ENCODE assay signal across 6 cellular contexts in genomic region chr19:45499196-45500180, GRCh38. TPM values are rescaled to one million over a fixed set of nuclear protein-coding genes. Genes with fewer than 3 reads are reported as not detected.
DNase-seq lines count a peak whose midpoint lies in the region; ATAC-seq lines count a peak whose summit lies in the region.

No MANE protein-coding gene starts in this region.

- DNase-seq in DMS79 treated with DMSO at 0.1 percent for 48 hours (lab: John Stamatoyannopoulos, UW) (peak; percentile 2), DMS79 (lab: John Stamatoyannopoulos, UW) (no peak), left lobe of liver (ENCODE audit: low spot score) (peak; percentile 80), 8988T (no peak)
- peak; percentile 88 to 89 for DNase-seq in activated T-cell treated with anti-CD3 and anti-CD28 coated beads, Interleukin-2, amount 50 U/mL, for 48 hours

- ATAC-seq in left lobe of liver, result peak; percentile 70
- ATAC-seq in GM21447 (IDR thresholded peaks at IDR 0.05; ENCODE audit: unreplicated experiment), result no peak

RNA-seq across cellular contexts. Expression of gene PPM1N, which starts 1.2 kb away (rescaled TPM):
- 0.86 TPM for total RNA-seq in left lobe of liver

RNA-seq across cellular contexts. Expression of gene RTN2, which starts 2.6 kb away (rescaled TPM):
- 3.0 TPM for total RNA-seq in left lobe of liver

RNA-seq across cellular contexts. Expression of gene VASP, which starts 7.8 kb away (rescaled TPM):
- 21.7 TPM for total RNA-seq in left lobe of liver

RNA-seq across cellular contexts. Expression of gene FOSB, which starts 31.7 kb away (rescaled TPM):
- 0.35 TPM for total RNA-seq in left lobe of liver

Comparison
In these comparisons a context has a peak if more than half of its experiments do, and no peak if none do; other contexts are left out.
1. DNase-seq: peak in DMS79 treated with DMSO at 0.1 percent for 48 hours (single experiment), activated T-cell treated with anti-CD3 and anti-CD28 coated beads, Interleukin-2, amount 50 U/mL, for 48 hours (2 of 2) and left lobe of liver (single experiment); none in DMS79 (single experiment) and 8988T (single experiment).